In genomic region chr15:62941719-62942118, GRCh38 we compare ENCODE assay signal across 13 cellular contexts.
DNase-seq lines count a peak whose midpoint lies in the region; ATAC-seq and TF ChIP-seq lines count a peak whose summit lies in the region.
"Had no signal": no experiment of that assay in that cellular context is flagged by ENCODE, and none has a peak within 500 bp of the region (broad histone marks: within the 10 kb centered on the region; RNA-seq: fewer than 3 reads in every experiment).

No MANE protein-coding gene starts in this region.

- ATAC-seq in SK-N-SH treated with all-trans-retinoic acid at 6 μM for 48 hours, result peak; percentile 63
- ATAC-seq: effector memory CD8-positive, alpha-beta T cell had no signal

- no peaks in the 10 kb centered on the region for H3K79me2 ChIP-seq in ACC112 (ENCODE audit: control insufficient read depth, insufficient read depth, low read length, unreplicated experiment)

- WGBS in sigmoid colon, 2 donors, result 75 to 95% methylated on average over 1 of the region's 1 CpG

- no peak overlapping the region for H3K4me3 ChIP-seq in ACC112 (ENCODE audit: low read depth, low read length)
- no peak overlapping the region for H3K4me3 ChIP-seq in right atrium auricular region
- H3K4me3 ChIP-seq in sigmoid colon, result no peak overlapping the region
- no peak overlapping the region for H3K4me3 ChIP-seq in WERI-Rb-1 (ENCODE audit: low read depth, low read length)

- H3K4me1 ChIP-seq in ACC112 (ENCODE audit: control insufficient read depth, insufficient read depth, low read length, unreplicated experiment) (peaks cover 22% of the 10 kb centered on the region), right atrium auricular region (peaks cover 0 to 29% of the 10 kb centered on the region in 2 donors), sigmoid colon (peaks cover 2 to 30% (median 28%) of the 10 kb centered on the region in 4 donors)

- no peaks in the 10 kb centered on the region for H3K36me3 ChIP-seq in ACC112 (ENCODE audit: insufficient read depth, low read length)
- H3K36me3 ChIP-seq in right atrium auricular region, result no peaks in the 10 kb centered on the region
- H3K36me3 ChIP-seq in sigmoid colon, result no peaks in the 10 kb centered on the region
- no peaks in the 10 kb centered on the region for H3K36me3 ChIP-seq in WERI-Rb-1

- TF ChIP-seq POLR2A in sigmoid colon (IDR thresholded peaks at IDR 0.05), result no peak

- intact Hi-C loops in sigmoid colon (cut with DNase I), result no loop called here

- no peaks in the 10 kb centered on the region for H3K27me3 ChIP-seq in ACC112 (ENCODE audit: insufficient read depth, low read length)
- H3K27me3 ChIP-seq in right atrium auricular region, result no peaks in the 10 kb centered on the region
- H3K27me3 ChIP-seq in sigmoid colon, result no peaks in the 10 kb centered on the region
- H3K27me3 ChIP-seq in WERI-Rb-1 (ENCODE audit: insufficient read depth, low read depth, severe bottlenecking), result no peaks in the 10 kb centered on the region

- TF ChIP-seq CTCF in right atrium auricular region (IDR thresholded peaks at IDR 0.05), result no peak
- TF ChIP-seq CTCF in sigmoid colon (IDR thresholded peaks at IDR 0.05), result no peak
- TF ChIP-seq CTCF in WERI-Rb-1 (IDR thresholded peaks at IDR 0.05; ENCODE audit: low read depth, low read length), result no peak

- H3K9me3 ChIP-seq in right atrium auricular region (no peaks in the 10 kb centered on the region), sigmoid colon (no peaks in the 10 kb centered on the region), WERI-Rb-1 (ENCODE audit: severe bottlenecking) (no peaks in the 10 kb centered on the region)

- no peak overlapping the region for H2AFZ ChIP-seq in ACC112 (ENCODE audit: low read length, unreplicated experiment)

- peak overlapping the region; percentile 69 for H3K27ac ChIP-seq in ACC112 (ENCODE audit: low read depth, low read length)
- peak overlapping the region; percentile 84 to 94 for H3K27ac ChIP-seq in right atrium auricular region
- peak overlapping the region; percentile 79 to 90 (median 82) for H3K27ac ChIP-seq in sigmoid colon
- H3K27ac ChIP-seq in WERI-Rb-1, result no peak overlapping the region

- no peak for TF ChIP-seq EP300 in sigmoid colon (IDR thresholded peaks at IDR 0.05)

- DNase-seq in right atrium auricular region (ENCODE audit: low spot score), result no peak
- DNase-seq in sigmoid colon, result no peak
- no peak for DNase-seq in WERI-Rb-1
- no peak for DNase-seq in NCI-H2029 (lab: John Stamatoyannopoulos, UW)
- DNase-seq in activated naive CD4-positive, alpha-beta T cell treated with Interleukin-2 at 50 U/mL for 16 hours, result no peak
- no peak for DNase-seq in epidermal melanocyte (ENCODE audit: insufficient read length, low spot score)
- DNase-seq: activated CD8-positive, alpha-beta memory T cell treated with anti-CD3 and anti-CD28 coated beads for 24 hours; CD8-positive, alpha-beta memory T cell; effector memory CD8-positive, alpha-beta T cell; NCI-H1436; NCI-H510A had no signal

TF ChIP-seq in SK-N-SH treated with all-trans-retinoic acid at 6 μM for 48 hours, 23 proteins besides CTCF, POLR2A, EP300 and RAD21:
- no peak for TF ChIP-seq POU6F1 (CRISPR knock-in tag; IDR thresholded peaks at IDR 0.05; ENCODE audit: borderline replicate concordance, low read depth)
- no peak for TF ChIP-seq ZNF70 (CRISPR knock-in tag; IDR thresholded peaks at IDR 0.05)
